1 cellular context compared by ENCODE assay signal in genomic region chr2:226488034-226488433, GRCh38.
TF ChIP-seq lines count a peak whose summit lies in the region.

No MANE protein-coding gene starts in this region.

TF ChIP-seq in IMR-90, 13 proteins besides CTCF, POLR2A, EP300 and RAD21 (continued from another document):
- no peak for TF ChIP-seq MXI1 (IDR thresholded peaks at IDR 0.05; ENCODE audit: borderline replicate concordance, low read depth, low read length)
- TF ChIP-seq ELK1 (IDR thresholded peaks at IDR 0.05; ENCODE audit: borderline replicate concordance, low read depth, low read length): no peak
- TF ChIP-seq RFX5 (IDR thresholded peaks at IDR 0.05; ENCODE audit: low read depth, low read length): no peak
- TF ChIP-seq RCOR1 (IDR thresholded peaks at IDR 0.05; ENCODE audit: insufficient replicate concordance, low read length): no peak
- TF ChIP-seq MAFK (IDR thresholded peaks at IDR 0.05; ENCODE audit: low read depth, low read length): no peak
- TF ChIP-seq CHD1 (IDR thresholded peaks at IDR 0.05; ENCODE audit: low read depth, low read length): no peak
- TF ChIP-seq MAZ (IDR thresholded peaks at IDR 0.05; ENCODE audit: borderline replicate concordance, low read depth, low read length): no peak
- no peak for TF ChIP-seq CEBPB (IDR thresholded peaks at IDR 0.05; ENCODE audit: low read depth, low read length)
- TF ChIP-seq NFE2L2 (IDR thresholded peaks at IDR 0.05; ENCODE audit: low read depth, low read length): no peak
